Comparison of ENCODE assay signal across 10 cellular contexts in the genomic region with DNA sequence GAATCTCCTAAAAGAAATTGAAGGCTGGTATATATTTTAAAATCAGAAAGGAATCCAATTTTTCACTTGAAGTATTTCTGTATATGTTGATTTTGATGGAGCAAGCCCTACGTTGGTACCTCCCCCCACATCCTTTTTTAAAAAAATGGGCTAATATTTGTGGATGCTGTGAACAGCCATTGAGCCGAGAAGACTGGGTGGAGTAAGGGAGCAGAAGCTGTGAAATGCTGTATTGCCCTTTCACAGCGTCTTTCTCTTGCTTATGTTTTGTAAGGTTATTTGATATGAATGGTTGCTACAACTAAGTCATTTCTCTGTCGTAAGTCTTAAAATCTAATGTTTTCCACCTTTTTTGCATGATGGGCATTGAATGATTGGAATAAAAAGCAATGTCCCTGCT. TPM values are rescaled to one million over a fixed set of nuclear protein-coding genes. Genes with fewer than 3 reads are reported as not detected.
DNase-seq lines count a peak whose midpoint lies in the region; ATAC-seq and TF ChIP-seq lines count a peak whose summit lies in the region.
"Had no signal": no experiment of that assay in that cellular context is flagged by ENCODE, and none has a peak within 500 bp of the region (broad histone marks: within the 10 kb centered on the region; RNA-seq: fewer than 3 reads in every experiment).

No MANE protein-coding gene starts in this region.

- no peaks in the 10 kb centered on the region for H3K27me3 ChIP-seq in GM06990 (replicated peaks; ENCODE audit: control insufficient read depth, insufficient read depth, low read length)
- H3K27me3 ChIP-seq in OCI-LY3 (ENCODE audit: low read depth, low read length) = no peaks in the 10 kb centered on the region
- H3K27me3 ChIP-seq in trophoblast cell (ENCODE audit: insufficient read depth, low read length) = no peaks in the 10 kb centered on the region

- H2BK5ac ChIP-seq in trophoblast cell (ENCODE audit: low read depth, low read length, poor library complexity) = no peak overlapping the region

- ATAC-seq in GM21390 (IDR thresholded peaks at IDR 0.05; ENCODE audit: unreplicated experiment) = no peak
- ATAC-seq: sciatic nerve had no signal

- H3K36me3 ChIP-seq in GM06990 (ENCODE audit: control insufficient read depth, insufficient read depth, low read length) = no peaks in the 10 kb centered on the region
- H3K36me3 ChIP-seq in OCI-LY3 (replicated peaks; ENCODE audit: low read depth, low read length) = peaks cover 2% of the 10 kb centered on the region
- no peaks in the 10 kb centered on the region for H3K36me3 ChIP-seq in trophoblast cell (ENCODE audit: control insufficient read depth in 1 of 2, insufficient read depth in 2 of 2, low read length in 2 of 2)

- no peak overlapping the region for H4K91ac ChIP-seq in trophoblast cell (ENCODE audit: low read depth, low read length)

- H4K12ac ChIP-seq in trophoblast cell (ENCODE audit: low read depth, low read length) = no peak overlapping the region

- WGBS in trophoblast cell (ENCODE audit: extremely low coverage, insufficient coverage, insufficient read length) = no CpG with 5 or more reads among the region's 4 CpGs

- TF ChIP-seq CTCF in GM06990 (IDR thresholded peaks at IDR 0.05; ENCODE audit: insufficient read depth, low read length, poor library complexity, severe bottlenecking) = no peak
- no peak for TF ChIP-seq CTCF in OCI-LY3 (IDR thresholded peaks at IDR 0.05; ENCODE audit: low read depth, low read length)
- TF ChIP-seq CTCF in endothelial cell (IDR thresholded peaks at IDR 0.05; ENCODE audit: unreplicated experiment) = no peak

- peaks cover 15% of the 10 kb centered on the region for H3K79me1 ChIP-seq in trophoblast cell (ENCODE audit: low read length)

- H3K9me3 ChIP-seq in OCI-LY3 (ENCODE audit: insufficient read depth, low read length) (no peaks in the 10 kb centered on the region), trophoblast cell (ENCODE audit: insufficient read depth, low read depth, low read length) (no peaks in the 10 kb centered on the region)

- H2AK5ac ChIP-seq in trophoblast cell (ENCODE audit: low read length) = no peak overlapping the region

- no peak overlapping the region for H2BK120ac ChIP-seq in trophoblast cell (ENCODE audit: insufficient read depth, low read length, poor library complexity)

- H4K8ac ChIP-seq in trophoblast cell (ENCODE audit: low read depth, low read length) = no peak overlapping the region

- H3K14ac ChIP-seq in trophoblast cell (ENCODE audit: low read length) = no peak overlapping the region

- H3K18ac ChIP-seq in trophoblast cell (ENCODE audit: low read length) = no peak overlapping the region

- H4K20me1 ChIP-seq in OCI-LY3 (ENCODE audit: insufficient read depth, low read length) = peaks cover 50% of the 10 kb centered on the region

- DNase-seq in GM06990 (ENCODE audit: extremely low read depth, insufficient read length) (no peak), endothelial cell (ENCODE audit: low spot score) (no peak), trophoblast cell (no peak), SKM-1 treated with dmso at 0.1 percent for 144 hours (lab: John Stamatoyannopoulos, UW; ENCODE audit: unreplicated experiment) (no peak), posterior vena cava (ENCODE audit: low spot score) (no peak), islet precursor cell (no peak)
- DNase-seq: HCEC 1CT had no signal

- H3K9me3 Mint-ChIP-seq in endothelial cell (ENCODE audit: unreplicated experiment) = no peaks in the 10 kb centered on the region

- H3K4me1 ChIP-seq in OCI-LY3 (ENCODE audit: low read length) (peaks cover 15% of the 10 kb centered on the region; the same call in 1 of the 2 replicates), trophoblast cell (ENCODE audit: control insufficient read depth in 1 of 2, insufficient read depth in 2 of 2, low read length in 2 of 2) (no peaks in the 10 kb centered on the region)

- H3K27me3 Mint-ChIP-seq in endothelial cell (ENCODE audit: unreplicated experiment) = peaks cover 7% of the 10 kb centered on the region

- H3K9ac ChIP-seq in OCI-LY3 (ENCODE audit: low read length) (peak overlapping the region; percentile 95; the same call in 1 of the 2 replicates), trophoblast cell (ENCODE audit: low read length) (no peak overlapping the region)

- peaks cover 24% of the 10 kb centered on the region for H3K4me1 Mint-ChIP-seq in endothelial cell (ENCODE audit: unreplicated experiment)

- peak overlapping the region; percentile 48 for H3K4ac ChIP-seq in trophoblast cell (ENCODE audit: low read depth, low read length)

- H3K23ac ChIP-seq in trophoblast cell (ENCODE audit: low read length) = no peak overlapping the region

- peak overlapping the region; percentile 99 for H3K4me3 ChIP-seq in GM06990 (replicated peaks; ENCODE audit: low read depth, low read length)
- peak overlapping the region; percentile 96 for H3K4me3 ChIP-seq in OCI-LY3 (ENCODE audit: low read length)
- H3K4me3 ChIP-seq in trophoblast cell (ENCODE audit: low read depth, low read length) = no peak overlapping the region

- H3K4me3 Mint-ChIP-seq in endothelial cell (ENCODE audit: unreplicated experiment) = peak overlapping the region; percentile 100

- peak overlapping the region; percentile 30 for H3K27ac Mint-ChIP-seq in endothelial cell (ENCODE audit: unreplicated experiment)

- H2BK12ac ChIP-seq in trophoblast cell (ENCODE audit: low read length) = no peak overlapping the region

- no peak overlapping the region for H3K27ac ChIP-seq in OCI-LY3 (ENCODE audit: low read length)
- no peak overlapping the region for H3K27ac ChIP-seq in trophoblast cell (ENCODE audit: low read depth, low read length)

- H3K36me3 Mint-ChIP-seq in endothelial cell (ENCODE audit: low read depth, unreplicated experiment) = peaks cover 4% of the 10 kb centered on the region

- H2AFZ ChIP-seq in OCI-LY3 (ENCODE audit: low read depth, low read length) (no peak overlapping the region), trophoblast cell (ENCODE audit: insufficient read depth, low read length, poor library complexity) (no peak overlapping the region)

- intact Hi-C loops in posterior vena cava (cut with DNase I) = loop anchor here in 1 of 2 donors (10.0 kb wide), 1 partner anchor 81 kb away; a partner anchor contains a TSS

- peak overlapping the region; percentile 96 for H3K4me2 ChIP-seq in OCI-LY3 (ENCODE audit: low read length)
- H3K4me2 ChIP-seq in trophoblast cell (ENCODE audit: low read length) = peak overlapping the region; percentile 35

- H3K79me2 ChIP-seq in OCI-LY3 (ENCODE audit: low read length) (peaks cover 69% of the 10 kb centered on the region), trophoblast cell (ENCODE audit: control insufficient read depth, insufficient read depth, low read length, poor library complexity) (peaks cover 25% of the 10 kb centered on the region)

RNA-seq across cellular contexts. Expression of a gene that starts 2.3 kb away (rescaled TPM):
- total RNA-seq in endothelial cell (ENCODE audit: unreplicated experiment) = 141 TPM
- 134 and 136 TPM in 2 replicates for polyA plus RNA-seq in trophoblast cell (2013)
- 100 to 1,000 TPM; 129 to 138 TPM for total RNA-seq in posterior vena cava
